8 cellular contexts compared by ENCODE assay signal in genomic region chr1:200739499-200740290, GRCh38. TPM values are rescaled to one million over a fixed set of nuclear protein-coding genes. Genes with fewer than 3 reads are reported as not detected.
DNase-seq lines count a peak whose midpoint lies in the region; ATAC-seq and TF ChIP-seq lines count a peak whose summit lies in the region.

No MANE protein-coding gene starts in this region.

- POLR2A ChIA-PET in activated naive CD8-positive, alpha-beta T cell treated with anti-CD3 and anti-CD28 coated beads, Interleukin-2, amount 10 ng/mL, durations not matched to agents 7 days and 5 days (lab: Charles Lee), result no interaction called here

- peaks cover 2 to 4% of the 10 kb centered on the region in 2 donors for H3K36me3 Mint-ChIP-seq in CD14-positive monocyte
- no peaks in the 10 kb centered on the region for H3K36me3 Mint-ChIP-seq in activated naive CD8-positive, alpha-beta T cell treated with anti-CD3 and anti-CD28 coated beads, Interleukin-2, amount 10 ng/mL, durations not matched to agents 7 days and 5 days

- peak; percentile 20 for TF ChIP-seq POLR2A in prostate gland (IDR thresholded peaks at IDR 0.05)

- peak overlapping the region; percentile 99 for H3K4me3 Mint-ChIP-seq in CD14-positive monocyte
- H3K4me3 Mint-ChIP-seq in activated naive CD8-positive, alpha-beta T cell treated with anti-CD3 and anti-CD28 coated beads, Interleukin-2, amount 10 ng/mL, durations not matched to agents 7 days and 5 days, result peak overlapping the region; percentile 91

- TF ChIP-seq CTCF in CD14-positive monocyte (IDR thresholded peaks at IDR 0.05), result no peak
- TF ChIP-seq CTCF in HL-60 (IDR thresholded peaks at IDR 0.05; ENCODE audit: insufficient read depth, low read length), result no peak
- TF ChIP-seq CTCF in prostate gland (IDR thresholded peaks at IDR 0.05), result no peak

- ATAC-seq in GM19397 (IDR thresholded peaks at IDR 0.05; ENCODE audit: unreplicated experiment) (peak; percentile 10), left ventricle myocardium superior (no peak)
- peak; percentile 43 for ATAC-seq in activated naive CD8-positive, alpha-beta T cell treated with anti-CD3 and anti-CD28 coated beads, Interleukin-2, amount 10 ng/mL, durations not matched to agents 7 days and 5 days (ENCODE audit: low read depth)

- intact Hi-C loops in CD14-positive monocyte (cut with micrococcal nuclease), result loop anchor here in 1 of 2 donors (10.0 kb wide), 1 partner anchor 115 kb away; the partner anchor contains the start of gene KIF14
- intact Hi-C loops in left ventricle myocardium superior (cut with micrococcal nuclease), result no loop called here
- intact Hi-C loops in prostate gland (cut with DNase I), result loop anchor here (1.0 to 5.0 kb wide), 3 partner anchors 63 to 117 kb away; partner anchors contain the start of genes DDX59 and KIF14

- H3K4me3 ChIP-seq in HL-60 (replicated peaks; ENCODE audit: insufficient read depth, low read length), result peak overlapping the region; percentile 81
- H3K4me3 ChIP-seq in prostate gland, result peak overlapping the region; percentile 85 to 95

- peaks cover 39% of the 10 kb centered on the region for H3K27me3 ChIP-seq in HL-60 (ENCODE audit: insufficient read depth, poor library complexity, severe bottlenecking)
- H3K27me3 ChIP-seq in prostate gland (replicated peaks; ENCODE audit: insufficient read depth), result no peaks in the 10 kb centered on the region

- 1% methylated on average over 41 of the region's 62 CpGs for WGBS in prostate gland

- H3K36me3 ChIP-seq in prostate gland, result no peaks in the 10 kb centered on the region

- peaks cover 0 to 12% (median 2%) of the 10 kb centered on the region in 7 donors for H3K9me3 Mint-ChIP-seq in CD14-positive monocyte
- no peaks in the 10 kb centered on the region for H3K9me3 Mint-ChIP-seq in activated naive CD8-positive, alpha-beta T cell treated with anti-CD3 and anti-CD28 coated beads, Interleukin-2, amount 10 ng/mL, durations not matched to agents 7 days and 5 days

- H3K4me1 ChIP-seq in prostate gland (replicated peaks), result no peaks in the 10 kb centered on the region

- DNase-seq in CD14-positive monocyte (ENCODE audit: low spot score) (no peak), HL-60 (ENCODE audit: low read depth in 1 of 2, low spot score in 1 of 2) (no peak), left ventricle myocardium superior (peak; percentile 88), prostate gland (ENCODE audit: low spot score) (peak; percentile 23), NCI-H1436 treated with DMSO at 0.1 percent for 48 hours (lab: John Stamatoyannopoulos, UW) (no peak), DMS153 (lab: John Stamatoyannopoulos, UW) (no peak)
- no peak for DNase-seq in activated naive CD8-positive, alpha-beta T cell treated with anti-CD3 and anti-CD28 coated beads, Interleukin-2, amount 10 ng/mL, durations not matched to agents 7 days and 5 days

- peaks cover 49 to 71% (median 59%) of the 10 kb centered on the region in 3 donors for H3K27me3 Mint-ChIP-seq in CD14-positive monocyte (ENCODE audit: low read depth in 3 of 3)
- peaks cover 32% of the 10 kb centered on the region for H3K27me3 Mint-ChIP-seq in activated naive CD8-positive, alpha-beta T cell treated with anti-CD3 and anti-CD28 coated beads, Interleukin-2, amount 10 ng/mL, durations not matched to agents 7 days and 5 days

- no peaks in the 10 kb centered on the region for H3K9me3 ChIP-seq in prostate gland

- peaks cover 23% of the 10 kb centered on the region for H3K4me1 Mint-ChIP-seq in CD14-positive monocyte
- peaks cover 21% of the 10 kb centered on the region for H3K4me1 Mint-ChIP-seq in activated naive CD8-positive, alpha-beta T cell treated with anti-CD3 and anti-CD28 coated beads, Interleukin-2, amount 10 ng/mL, durations not matched to agents 7 days and 5 days

- peak overlapping the region in 4 of 7 donors; percentile 10 to 46 (median 32) for H3K27ac Mint-ChIP-seq in CD14-positive monocyte
- no peak overlapping the region for H3K27ac Mint-ChIP-seq in activated naive CD8-positive, alpha-beta T cell treated with anti-CD3 and anti-CD28 coated beads, Interleukin-2, amount 10 ng/mL, durations not matched to agents 7 days and 5 days

- H3K27ac ChIP-seq in HL-60 (replicated peaks) (no peak overlapping the region), prostate gland (peak overlapping the region; percentile 99 to 100)

RNA-seq across cellular contexts. Expression of gene CAMSAP2, which starts 1.0 kb away (rescaled TPM):
- under 1 TPM; 0.89 to 0.90 TPM for polyA plus RNA-seq in CD14-positive monocyte
- total RNA-seq in activated naive CD8-positive, alpha-beta T cell treated with anti-CD3 and anti-CD28 coated beads, Interleukin-2, amount 10 ng/mL, durations not matched to agents 7 days and 5 days, result 1 to 10 TPM in 1 of 2 experiments, under 1 TPM in 1; 0.83 to 1.2 TPM
- 42.1 TPM for total RNA-seq in left ventricle myocardium superior
- total RNA-seq in prostate gland, result 10 to 100 TPM; 15.8 to 22.8 TPM

Comparison
In these comparisons a context has a peak if more than half of its experiments do, and no peak if none do; other contexts are left out.
1. DNase-seq: peak in left ventricle myocardium superior (single experiment) and prostate gland (single experiment); none in CD14-positive monocyte (single experiment), HL-60 (0 of 2), activated naive CD8-positive, alpha-beta T cell treated with anti-CD3 and anti-CD28 coated beads, Interleukin-2, amount 10 ng/mL, durations not matched to agents 7 days and 5 days (single experiment), NCI-H1436 treated with DMSO at 0.1 percent for 48 hours (single experiment) and DMS153 (single experiment).
2. RNA of gene CAMSAP2, which starts 1.0 kb away (total RNA-seq): 42.1 TPM in left ventricle myocardium superior (single experiment) and 15.8 to 22.8 TPM in prostate gland; 0.83 to 1.2 TPM in activated naive CD8-positive, alpha-beta T cell treated with anti-CD3 and anti-CD28 coated beads, Interleukin-2, amount 10 ng/mL, durations not matched to agents 7 days and 5 days; every median in the first group is over 4 times any median in the second.